Comparison of ENCODE assay signal across 14 cellular contexts in genomic region chr1:228465571-228466146, GRCh38. TPM values are rescaled to one million over a fixed set of nuclear protein-coding genes. Genes with fewer than 3 reads are reported as not detected.
DNase-seq lines count a peak whose midpoint lies in the region; ATAC-seq and TF ChIP-seq lines count a peak whose summit lies in the region.
"Had no signal": no experiment of that assay in that cellular context is flagged by ENCODE, and none has a peak within 500 bp of the region (broad histone marks: within the 10 kb centered on the region; RNA-seq: fewer than 3 reads in every experiment).

No MANE protein-coding gene starts in this region.

- H3K27me3 ChIP-seq in effector memory CD4-positive, alpha-beta T cell (replicated peaks; ENCODE audit: control insufficient read depth, insufficient read depth, low read length, poor library complexity, severe bottlenecking) = peaks cover 4% of the 10 kb centered on the region
- no peaks in the 10 kb centered on the region for H3K27me3 ChIP-seq in aorta (ENCODE audit: control insufficient read depth in 1 of 2, insufficient read depth in 2 of 2, low read length in 1 of 2)

- peak; percentile 52 for DNase-seq in activated CD4-positive, alpha-beta T cell treated with anti-CD3 and anti-CD28 coated beads, Interleukin-2, amount 10 ng/mL, durations not matched to agents 7 days and 5 days
- no peak for DNase-seq in activated CD4-positive, alpha-beta T cell treated with anti-CD3 and anti-CD28 coated beads, Interleukin-2, amount 50 U/mL, for 1 hour
- peak; percentile 69 for DNase-seq in NCI-H82 (lab: John Stamatoyannopoulos, UW)
- DNase-seq in effector memory CD4-positive, alpha-beta T cell = no peak
- DNase-seq in progenitor cell of endocrine pancreas (ENCODE audit: low spot score, unreplicated experiment) = no peak
- no peak for DNase-seq in aorta
- DNase-seq in AG20443 (ENCODE audit: low spot score) = no peak
- DNase-seq: GM23248, islet precursor cell, naive B cell, NCI-H524 had no signal

- intact Hi-C loops in aorta (cut with DNase I) = no loop called here

- peak overlapping the region; percentile 95 for H3K4me3 Mint-ChIP-seq in activated CD4-positive, alpha-beta T cell treated with anti-CD3 and anti-CD28 coated beads, Interleukin-2, amount 10 ng/mL, durations not matched to agents 7 days and 5 days
- peak overlapping the region; percentile 78 for H3K4me3 Mint-ChIP-seq in progenitor cell of endocrine pancreas (ENCODE audit: low read depth)

- H3K27ac ChIP-seq in effector memory CD4-positive, alpha-beta T cell (ENCODE audit: insufficient read depth, low read length, poor library complexity, severe bottlenecking) = peak overlapping the region; percentile 31
- H3K27ac ChIP-seq in aorta (ENCODE audit: low read depth in 1 of 2, low read length in 2 of 2) = no peak overlapping the region
- H3K27ac ChIP-seq: cardiac muscle cell, GM23248 had no signal

- H3K27ac Mint-ChIP-seq in activated CD4-positive, alpha-beta T cell treated with anti-CD3 and anti-CD28 coated beads, Interleukin-2, amount 10 ng/mL, durations not matched to agents 7 days and 5 days = peak overlapping the region; percentile 93
- no peak overlapping the region for H3K27ac Mint-ChIP-seq in progenitor cell of endocrine pancreas

- TF ChIP-seq CTCF in progenitor cell of endocrine pancreas (IDR thresholded peaks at IDR 0.05; ENCODE audit: unreplicated experiment) = no peak

- no peaks in the 10 kb centered on the region for H3K9me3 ChIP-seq in effector memory CD4-positive, alpha-beta T cell (ENCODE audit: control insufficient read depth, low read length)
- H3K9me3 ChIP-seq in aorta (ENCODE audit: control insufficient read depth, low read length) = no peaks in the 10 kb centered on the region

- POLR2A ChIA-PET in activated CD4-positive, alpha-beta T cell treated with anti-CD3 and anti-CD28 coated beads, Interleukin-2, amount 10 ng/mL, durations not matched to agents 7 days and 5 days (lab: Charles Lee) = interaction anchor here (1.3 to 1.4 kb wide), 2 partner anchors 9 kb away, joined by 5 to 6 read pairs; no protein-coding TSS in a partner anchor

- ATAC-seq in GM18511 (IDR thresholded peaks at IDR 0.05; ENCODE audit: unreplicated experiment) (no peak), aorta (ENCODE audit: low FRiP score) (no peak)

- H3K4me1 Mint-ChIP-seq in activated CD4-positive, alpha-beta T cell treated with anti-CD3 and anti-CD28 coated beads, Interleukin-2, amount 10 ng/mL, durations not matched to agents 7 days and 5 days = peaks cover 60% of the 10 kb centered on the region
- peaks cover 10% of the 10 kb centered on the region for H3K4me1 Mint-ChIP-seq in progenitor cell of endocrine pancreas (ENCODE audit: low read depth)

- peaks cover 25% of the 10 kb centered on the region for H3K4me1 ChIP-seq in effector memory CD4-positive, alpha-beta T cell (ENCODE audit: control insufficient read depth, insufficient read depth, low read length, poor library complexity, severe bottlenecking)
- no peaks in the 10 kb centered on the region for H3K4me1 ChIP-seq in aorta (ENCODE audit: control insufficient read depth in 1 of 2, insufficient read depth in 2 of 2, low read length in 2 of 2)

- 48 to 59% methylated on average over 8 of the region's 8 CpGs for WGBS in aorta, 2 donors

- H3K9me3 Mint-ChIP-seq in activated CD4-positive, alpha-beta T cell treated with anti-CD3 and anti-CD28 coated beads, Interleukin-2, amount 10 ng/mL, durations not matched to agents 7 days and 5 days = no peaks in the 10 kb centered on the region
- H3K9me3 Mint-ChIP-seq in progenitor cell of endocrine pancreas (ENCODE audit: low read depth) = no peaks in the 10 kb centered on the region

- no peaks in the 10 kb centered on the region for H3K36me3 ChIP-seq in effector memory CD4-positive, alpha-beta T cell (ENCODE audit: control insufficient read depth, insufficient read depth, low read length)
- no peaks in the 10 kb centered on the region for H3K36me3 ChIP-seq in aorta (ENCODE audit: control insufficient read depth in 1 of 2, insufficient read depth in 2 of 2, low read length in 1 of 2)
- H3K36me3 ChIP-seq: cardiac muscle cell had no signal

- CTCF ChIA-PET in activated CD4-positive, alpha-beta T cell treated with anti-CD3 and anti-CD28 coated beads, Interleukin-2, amount 10 ng/mL, durations not matched to agents 7 days and 5 days (lab: Charles Lee) = interaction anchor here (0.6 to 3.6 kb wide), 10 partner anchors 8 to 328 kb away, joined by 3 to 26 read pairs (median 4); partner anchors contain the start of gene TRIM11

- peak overlapping the region; percentile 1 for H3K4me3 ChIP-seq in effector memory CD4-positive, alpha-beta T cell (ENCODE audit: insufficient read depth, low read depth, low read length, poor library complexity, severe bottlenecking)
- no peak overlapping the region for H3K4me3 ChIP-seq in aorta (ENCODE audit: low read length in 2 of 2)

- peaks cover 13% of the 10 kb centered on the region for H3K36me3 Mint-ChIP-seq in activated CD4-positive, alpha-beta T cell treated with anti-CD3 and anti-CD28 coated beads, Interleukin-2, amount 10 ng/mL, durations not matched to agents 7 days and 5 days (ENCODE audit: low read depth)
- H3K36me3 Mint-ChIP-seq in progenitor cell of endocrine pancreas (ENCODE audit: insufficient read depth) = no peaks in the 10 kb centered on the region

- H3K27me3 Mint-ChIP-seq in activated CD4-positive, alpha-beta T cell treated with anti-CD3 and anti-CD28 coated beads, Interleukin-2, amount 10 ng/mL, durations not matched to agents 7 days and 5 days = peaks cover 14% of the 10 kb centered on the region
- H3K27me3 Mint-ChIP-seq in progenitor cell of endocrine pancreas = peaks cover 74% of the 10 kb centered on the region

RNA-seq across cellular contexts. Expression of gene RNF187, which starts 21.5 kb away (rescaled TPM):
- 100 to 1,000 TPM; 110 to 132 TPM for total RNA-seq in activated CD4-positive, alpha-beta T cell treated with anti-CD3 and anti-CD28 coated beads, Interleukin-2, amount 10 ng/mL, durations not matched to agents 7 days and 5 days
- total RNA-seq in progenitor cell of endocrine pancreas (94.8 and 98.6 TPM in 2 replicates), aorta (10 to 100 TPM; 52.4 to 94.0 TPM)
- polyA plus RNA-seq in aorta = 10 to 100 TPM; 22.8 to 28.5 TPM

RNA-seq across cellular contexts. Expression of gene TRIM17, which starts 49.0 kb away (rescaled TPM):
- under 1 TPM; 0.73 to 0.99 TPM for total RNA-seq in activated CD4-positive, alpha-beta T cell treated with anti-CD3 and anti-CD28 coated beads, Interleukin-2, amount 10 ng/mL, durations not matched to agents 7 days and 5 days
- 20.5 and 20.8 TPM in 2 replicates for total RNA-seq in progenitor cell of endocrine pancreas
- total RNA-seq in aorta = 1 to 10 TPM in 1 of 2 donors, under 1 TPM in 1; 0.62 to 2.5 TPM
- polyA plus RNA-seq in aorta = not detected
- total RNA-seq: GM23248, LHCN-M2 had no signal

RNA-seq across cellular contexts. Expression of gene TRIM11, which starts 59.0 kb away (rescaled TPM):
- 10 to 100 TPM; 54.4 to 62.4 TPM for total RNA-seq in activated CD4-positive, alpha-beta T cell treated with anti-CD3 and anti-CD28 coated beads, Interleukin-2, amount 10 ng/mL, durations not matched to agents 7 days and 5 days
- total RNA-seq in progenitor cell of endocrine pancreas = 41.1 and 42.4 TPM in 2 replicates
- total RNA-seq in aorta = 10 to 100 TPM; 16.2 to 20.3 TPM
- 10 to 100 TPM in 1 of 2 donors, 1 to 10 TPM in 1; 5.8 to 12.2 TPM for polyA plus RNA-seq in aorta

Comparison
In these comparisons a context has a peak if more than half of its experiments do, and no peak if none do; other contexts are left out.
1. DNase-seq: peak in activated CD4-positive, alpha-beta T cell treated with anti-CD3 and anti-CD28 coated beads, Interleukin-2, amount 10 ng/mL, durations not matched to agents 7 days and 5 days (single experiment) and NCI-H82 (single experiment); none in activated CD4-positive, alpha-beta T cell treated with anti-CD3 and anti-CD28 coated beads, Interleukin-2, amount 50 U/mL, for 1 hour (single experiment), effector memory CD4-positive, alpha-beta T cell (0 of 3), progenitor cell of endocrine pancreas (single experiment), aorta (0 of 2) and AG20443 (single experiment).